In the genomic region with DNA sequence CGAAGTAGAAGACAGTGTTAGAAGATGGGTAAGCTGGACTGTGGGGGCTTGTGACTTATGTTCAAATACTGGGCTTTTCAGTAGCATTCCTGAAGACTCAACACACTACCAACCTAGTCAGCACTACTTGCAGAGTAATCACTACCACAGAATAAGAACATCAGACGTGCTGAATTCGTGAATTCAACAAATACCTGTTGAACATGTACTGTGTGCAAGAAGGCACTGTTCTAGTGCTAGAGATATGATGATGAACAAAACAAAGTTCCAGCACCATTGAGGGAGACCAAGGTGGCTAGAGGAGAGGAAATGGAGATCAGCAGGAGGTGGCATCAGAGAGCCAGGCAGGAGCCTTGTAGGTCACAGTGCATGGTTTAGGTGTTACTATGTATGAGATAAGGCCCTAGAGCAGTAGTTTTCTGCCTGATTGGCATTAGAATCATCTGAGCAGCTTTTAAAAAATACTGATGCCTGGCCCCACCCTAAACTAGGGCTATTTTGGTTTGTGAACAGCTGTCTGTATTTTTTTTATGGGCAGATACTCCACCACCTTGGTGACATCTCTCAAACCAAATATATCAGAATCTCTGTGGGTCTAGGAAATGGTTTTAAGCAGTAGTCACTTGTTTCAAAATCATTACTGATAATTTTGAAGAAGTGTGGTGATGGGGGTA, we compare ENCODE assay signal across 10 cellular contexts. TPM values are rescaled to one million over a fixed set of nuclear protein-coding genes. Genes with fewer than 3 reads are reported as not detected.
DNase-seq lines count a peak whose midpoint lies in the region; ATAC-seq, FAIRE-seq and TF ChIP-seq lines count a peak whose summit lies in the region.
"Had no signal": no experiment of that assay in that cellular context is flagged by ENCODE, and none has a peak within 500 bp of the region (broad histone marks: within the 10 kb centered on the region; RNA-seq: fewer than 3 reads in every experiment).

No MANE protein-coding gene starts in this region.

- H3K36me3 ChIP-seq in brain microvascular endothelial cell (replicated peaks), result peaks cover 2% of the 10 kb centered on the region

- no peak for TF ChIP-seq CTCF in brain microvascular endothelial cell (IDR thresholded peaks at IDR 0.05; ENCODE audit: low read depth, low read length, missing control alignments)

- H3K27ac ChIP-seq in right cardiac atrium (ENCODE audit: low read length) (no peak overlapping the region), brain microvascular endothelial cell (no peak overlapping the region)

- no peak overlapping the region for H3K4me3 ChIP-seq in right cardiac atrium (ENCODE audit: low read length)
- no peak overlapping the region for H3K4me3 ChIP-seq in brain microvascular endothelial cell (ENCODE audit: low read depth, low read length)

- FAIRE-seq in RCC 7860 (lab: Jason Lieb, UNC), result no peak

- intact Hi-C loops in Right ventricle myocardium inferior (cut with DNase I) (no loop called here), cardiac septum (cut with DNase I) (no loop called here), right cardiac atrium (cut with DNase I) (no loop called here)

- WGBS in right cardiac atrium, result 36% methylated on average over 3 of the region's 3 CpGs

- no peak for DNase-seq in Right ventricle myocardium inferior (ENCODE audit: missing footprints)
- no peak for DNase-seq in cardiac septum (ENCODE audit: low spot score)
- peak; percentile 23 for DNase-seq in RCC 7860 (ENCODE audit: low spot score)
- no peak for DNase-seq in right cardiac atrium
- DNase-seq in GM19240 (ENCODE audit: insufficient read length, low spot score), result no peak
- DNase-seq in NCI-H1694 (lab: John Stamatoyannopoulos, UW), result no peak
- DNase-seq in brain microvascular endothelial cell, result no peak
- DNase-seq: Calu3; stimulated activated CD4-positive, alpha-beta T cell treated with anti-CD3 and anti-CD28 coated beads, Interleukin-4, amount 100 ng/mL, for 1 hour had no signal

- H3K9me3 ChIP-seq in right cardiac atrium (ENCODE audit: control insufficient read depth, low read length), result no peaks in the 10 kb centered on the region

- H3K4me1 ChIP-seq in right cardiac atrium (ENCODE audit: control insufficient read depth, insufficient read depth, low read length), result peaks cover 26% of the 10 kb centered on the region

- ATAC-seq in Right ventricle myocardium inferior, result peak; percentile 38
- ATAC-seq in right cardiac atrium, result peak; percentile 36 to 50
- no peak for ATAC-seq in GM21360 (IDR thresholded peaks at IDR 0.05; ENCODE audit: unreplicated experiment)

- H3K27me3 ChIP-seq in right cardiac atrium (ENCODE audit: control insufficient read depth, insufficient read depth) (no peaks in the 10 kb centered on the region), brain microvascular endothelial cell (replicated peaks) (no peaks in the 10 kb centered on the region)

- in situ Hi-C loops in brain microvascular endothelial cell (cut with HindIII; ENCODE audit: low pct_ligation_motif_present, low sequenced_read_pairs), result no loop called here

RNA-seq across cellular contexts. Expression of a gene that starts 26.8 kb away (rescaled TPM):
- total RNA-seq in Right ventricle myocardium inferior (127 TPM), cardiac septum (156 TPM), right cardiac atrium (100 to 1,000 TPM; 102 to 180 (median 117) TPM)
- polyA plus RNA-seq in right cardiac atrium, result 48.8 TPM
